13 cellular contexts compared by ENCODE assay signal in genomic region chr1:229431270-229432115, GRCh38. TPM values are rescaled to one million over a fixed set of nuclear protein-coding genes. Genes with fewer than 3 reads are reported as not detected.
A peak's percentile ranks its signal among the peaks of the same experiment; 100 is the strongest.
DNase-seq lines count a peak whose midpoint lies in the region; ATAC-seq lines count a peak whose summit lies in the region.
"Had no signal": no experiment of that assay in that cellular context is flagged by ENCODE, and none has a peak within 500 bp of the region (broad histone marks: within the 10 kb centered on the region; RNA-seq: fewer than 3 reads in every experiment).

No MANE protein-coding gene starts in this region.

- H3K9me3 Mint-ChIP-seq in activated T-cell treated with anti-CD3 and anti-CD28 coated beads, Interleukin-2, amount 50 U/mL, for 4 hours = no peaks in the 10 kb centered on the region
- no peaks in the 10 kb centered on the region for H3K9me3 Mint-ChIP-seq in activated T-helper 17 cell treated with anti-CD3 and anti-CD28 coated beads, Interleukin-2, amount 50 U/mL, for 72 hours
- H3K9me3 Mint-ChIP-seq in stimulated activated memory B cell treated with anti-CD40 and anti-IgM and Interleukin-4, amounts not matched to agents 10 μg/mL and 1 μg/mL and 100 μg/mL, for 72 hours = no peaks in the 10 kb centered on the region

- ATAC-seq in activated T-cell treated with anti-CD3 and anti-CD28 coated beads, Interleukin-2, amount 50 U/mL, for 4 hours = no peak
- ATAC-seq in activated T-helper 17 cell treated with anti-CD3 and anti-CD28 coated beads, Interleukin-2, amount 50 U/mL, for 72 hours (replicated peaks) = no peak
- no peak for ATAC-seq in stimulated activated memory B cell treated with anti-CD40 and anti-IgM and Interleukin-4, amounts not matched to agents 10 μg/mL and 1 μg/mL and 100 μg/mL, for 72 hours
- no peak for ATAC-seq in HG03432 (IDR thresholded peaks at IDR 0.05; ENCODE audit: unreplicated experiment)

- peak overlapping the region; percentile 80 for H3K4me3 Mint-ChIP-seq in activated T-cell treated with anti-CD3 and anti-CD28 coated beads, Interleukin-2, amount 50 U/mL, for 4 hours
- H3K4me3 Mint-ChIP-seq in activated T-helper 17 cell treated with anti-CD3 and anti-CD28 coated beads, Interleukin-2, amount 50 U/mL, for 72 hours = peak overlapping the region; percentile 79
- H3K4me3 Mint-ChIP-seq in stimulated activated memory B cell treated with anti-CD40 and anti-IgM and Interleukin-4, amounts not matched to agents 10 μg/mL and 1 μg/mL and 100 μg/mL, for 72 hours = peak overlapping the region; percentile 65

- peaks cover 18% of the 10 kb centered on the region for H3K4me1 Mint-ChIP-seq in activated T-cell treated with anti-CD3 and anti-CD28 coated beads, Interleukin-2, amount 50 U/mL, for 4 hours (ENCODE audit: low read depth)
- H3K4me1 Mint-ChIP-seq in activated T-helper 17 cell treated with anti-CD3 and anti-CD28 coated beads, Interleukin-2, amount 50 U/mL, for 72 hours = peaks cover 9% of the 10 kb centered on the region
- peaks cover 20% of the 10 kb centered on the region for H3K4me1 Mint-ChIP-seq in stimulated activated memory B cell treated with anti-CD40 and anti-IgM and Interleukin-4, amounts not matched to agents 10 μg/mL and 1 μg/mL and 100 μg/mL, for 72 hours

- H3K27ac Mint-ChIP-seq in activated T-helper 17 cell treated with anti-CD3 and anti-CD28 coated beads, Interleukin-2, amount 50 U/mL, for 72 hours = no peak overlapping the region
- peak overlapping the region; percentile 64 for H3K27ac Mint-ChIP-seq in stimulated activated memory B cell treated with anti-CD40 and anti-IgM and Interleukin-4, amounts not matched to agents 10 μg/mL and 1 μg/mL and 100 μg/mL, for 72 hours

- H3K27me3 Mint-ChIP-seq in activated T-cell treated with anti-CD3 and anti-CD28 coated beads, Interleukin-2, amount 50 U/mL, for 4 hours (ENCODE audit: low read depth) = peaks cover 76% of the 10 kb centered on the region
- peaks cover 52% of the 10 kb centered on the region for H3K27me3 Mint-ChIP-seq in activated T-helper 17 cell treated with anti-CD3 and anti-CD28 coated beads, Interleukin-2, amount 50 U/mL, for 72 hours
- peaks cover 82% of the 10 kb centered on the region for H3K27me3 Mint-ChIP-seq in stimulated activated memory B cell treated with anti-CD40 and anti-IgM and Interleukin-4, amounts not matched to agents 10 μg/mL and 1 μg/mL and 100 μg/mL, for 72 hours

- DNase-seq in activated T-cell treated with anti-CD3 and anti-CD28 coated beads, Interleukin-2, amount 50 U/mL, for 4 hours = no peak
- DNase-seq in activated T-cell treated with anti-CD3 and anti-CD28 coated beads, Interleukin-2, amount 50 U/mL, for 1 hour = no peak
- DNase-seq in left kidney (ENCODE audit: low read depth, low spot score) = peak; percentile 27
- DNase-seq in cerebellar cortex (ENCODE audit: low spot score) = no peak
- no peak for DNase-seq in midbrain (lab: John Stamatoyannopoulos, UW)
- DNase-seq: GF-D8, NCI-H446 treated with DMSO at 0.1 percent for 48 hours had no signal

- no peaks in the 10 kb centered on the region for H3K36me3 Mint-ChIP-seq in activated T-cell treated with anti-CD3 and anti-CD28 coated beads, Interleukin-2, amount 50 U/mL, for 4 hours (ENCODE audit: insufficient read depth)
- H3K36me3 Mint-ChIP-seq in activated T-helper 17 cell treated with anti-CD3 and anti-CD28 coated beads, Interleukin-2, amount 50 U/mL, for 72 hours (ENCODE audit: low read depth) = peaks cover 8% of the 10 kb centered on the region
- H3K36me3 Mint-ChIP-seq in stimulated activated memory B cell treated with anti-CD40 and anti-IgM and Interleukin-4, amounts not matched to agents 10 μg/mL and 1 μg/mL and 100 μg/mL, for 72 hours = peaks cover 6% of the 10 kb centered on the region

RNA-seq across cellular contexts. Expression of gene ACTA1, which starts 2.4 kb away (rescaled TPM):
- not detected for total RNA-seq in activated T-cell treated with anti-CD3 and anti-CD28 coated beads, Interleukin-2, amount 50 U/mL, for 4 hours
- total RNA-seq in activated T-helper 17 cell treated with anti-CD3 and anti-CD28 coated beads, Interleukin-2, amount 50 U/mL, for 72 hours = not detected
- total RNA-seq: bronchial epithelial cell, fibroblast of villous mesenchyme, subcutaneous adipose tissue had no signal
